Comparison of ENCODE assay signal across 9 cellular contexts in the genomic region with DNA sequence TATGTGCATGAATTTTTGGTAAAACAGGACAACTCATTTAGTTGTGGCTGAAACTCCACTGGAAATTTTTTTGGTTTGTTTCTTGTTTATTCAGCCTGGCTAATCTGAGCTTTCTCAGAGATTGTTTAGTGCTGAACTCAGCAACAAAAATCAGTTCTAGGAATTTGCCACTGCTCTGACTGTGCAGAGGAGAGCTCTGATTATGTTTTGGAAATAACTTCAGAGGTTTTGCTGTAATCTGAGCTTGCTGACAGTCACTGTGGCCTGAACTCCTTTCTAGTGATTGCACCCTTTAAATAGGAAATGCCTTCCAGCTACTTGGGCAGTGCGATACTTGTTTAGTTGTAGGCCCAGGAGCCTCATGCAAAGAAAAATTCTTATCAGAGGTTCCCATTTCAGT.
DNase-seq lines count a peak whose midpoint lies in the region; ATAC-seq and TF ChIP-seq lines count a peak whose summit lies in the region.
"Had no signal": no experiment of that assay in that cellular context is flagged by ENCODE, and none has a peak within 500 bp of the region (broad histone marks: within the 10 kb centered on the region; RNA-seq: fewer than 3 reads in every experiment).

No MANE protein-coding gene starts in this region.

- H3K36me3 Mint-ChIP-seq in activated T-helper 2 cell treated with anti-CD3 and anti-CD28 coated beads, Interferon-gamma antibody, Interleukin-2, Interleukin-4, amounts not matched to agents 10 μg/mL and 5 μg/mL and 100 μg/mL, durations not matched to agents 14 hours and 24 hours and 36 hours (ENCODE audit: low read depth): peaks cover 63% of the 10 kb centered on the region

- H3K27ac Mint-ChIP-seq in activated T-helper 2 cell treated with anti-CD3 and anti-CD28 coated beads, Interferon-gamma antibody, Interleukin-2, Interleukin-4, amounts not matched to agents 10 μg/mL and 5 μg/mL and 100 μg/mL, durations not matched to agents 14 hours and 24 hours and 36 hours: peak overlapping the region; percentile 87

- H3K27me3 Mint-ChIP-seq in activated T-helper 2 cell treated with anti-CD3 and anti-CD28 coated beads, Interferon-gamma antibody, Interleukin-2, Interleukin-4, amounts not matched to agents 10 μg/mL and 5 μg/mL and 100 μg/mL, durations not matched to agents 14 hours and 24 hours and 36 hours (ENCODE audit: low read depth): no peaks in the 10 kb centered on the region

- H3K36me3 ChIP-seq in upper lobe of right lung (peaks cover 62% of the 10 kb centered on the region), tibial artery (peaks cover 11 to 36% (median 29%) of the 10 kb centered on the region in 3 donors)

- H3K27me3 ChIP-seq in upper lobe of right lung (no peaks in the 10 kb centered on the region), tibial artery (no peaks in the 10 kb centered on the region)

- H3K9me3 Mint-ChIP-seq in activated T-helper 2 cell treated with anti-CD3 and anti-CD28 coated beads, Interferon-gamma antibody, Interleukin-2, Interleukin-4, amounts not matched to agents 10 μg/mL and 5 μg/mL and 100 μg/mL, durations not matched to agents 14 hours and 24 hours and 36 hours: peaks cover 19% of the 10 kb centered on the region

- TF ChIP-seq CTCF in upper lobe of right lung (IDR thresholded peaks at IDR 0.05) (no peak), tibial artery (IDR thresholded peaks at IDR 0.05) (no peak)

- intact Hi-C loops in activated T-helper 2 cell treated with anti-CD3 and anti-CD28 coated beads, Interferon-gamma antibody, Interleukin-2, Interleukin-4, amounts not matched to agents 10 μg/mL and 5 μg/mL and 100 μg/mL, durations not matched to agents 14 hours and 24 hours and 36 hours (cut with micrococcal nuclease): loop anchor here (1.0 to 5.0 kb wide), 8 partner anchors 20 to 1994 kb away; partner anchors contain the start of genes C9orf40, CARNMT1, NMRK1 and OSTF1
- intact Hi-C loops in upper lobe of right lung (cut with DNase I) (no loop called here), tibial artery (cut with DNase I; ENCODE audit: low total_unique reads) (no loop called here)

- peaks cover 75% of the 10 kb centered on the region for H3K4me1 Mint-ChIP-seq in activated T-helper 2 cell treated with anti-CD3 and anti-CD28 coated beads, Interferon-gamma antibody, Interleukin-2, Interleukin-4, amounts not matched to agents 10 μg/mL and 5 μg/mL and 100 μg/mL, durations not matched to agents 14 hours and 24 hours and 36 hours (ENCODE audit: low read depth)

- H3K9me3 ChIP-seq in upper lobe of right lung (no peaks in the 10 kb centered on the region), tibial artery (no peaks in the 10 kb centered on the region)

- H3K27ac ChIP-seq in upper lobe of right lung (peak overlapping the region; percentile 49), tibial artery (no peak overlapping the region)

- ATAC-seq in upper lobe of right lung: peak; percentile 43
- no peak for ATAC-seq in HG03159 (IDR thresholded peaks at IDR 0.05; ENCODE audit: unreplicated experiment)

- peaks cover 26% of the 10 kb centered on the region for H3K4me1 ChIP-seq in upper lobe of right lung
- H3K4me1 ChIP-seq in tibial artery: peaks cover 0 to 5% (median 0%) of the 10 kb centered on the region in 4 donors

- peak overlapping the region; percentile 30 for H3K4me3 Mint-ChIP-seq in activated T-helper 2 cell treated with anti-CD3 and anti-CD28 coated beads, Interferon-gamma antibody, Interleukin-2, Interleukin-4, amounts not matched to agents 10 μg/mL and 5 μg/mL and 100 μg/mL, durations not matched to agents 14 hours and 24 hours and 36 hours (ENCODE audit: low read depth)

- H3K4me3 ChIP-seq in upper lobe of right lung (no peak overlapping the region), tibial artery (no peak overlapping the region)

- DNase-seq in stimulated activated CD4-positive, alpha-beta T cell treated with anti-CD3 and anti-CD28 coated beads, Interleukin-1b, Interleukin-23, amount 100 ng/mL, for 48 hours: peak; percentile 10
- no peak for DNase-seq in stimulated activated CD4-positive, alpha-beta T cell treated with anti-CD3 and anti-CD28 coated beads, Interleukin-2, amount 100 ng/mL, for 48 hours
- no peak for DNase-seq in activated T-helper 2 cell treated with anti-CD3 and anti-CD28 coated beads, Interferon-gamma antibody, Interleukin-2, Interleukin-4, amounts not matched to agents 10 μg/mL and 5 μg/mL and 100 μg/mL, durations not matched to agents 14 hours and 24 hours and 36 hours (ENCODE audit: low spot score)
- peak; percentile 13 for DNase-seq in kidney glomerular epithelial cell (lab: John Stamatoyannopoulos, UW)
- DNase-seq in upper lobe of right lung: no peak
- DNase-seq in activated effector memory CD4-positive, alpha-beta T cell treated with anti-CD3 and anti-CD28 coated beads, Interleukin-2, amount 50 U/mL, for 16 hours: no peak
- DNase-seq in tibial artery: no peak
- DNase-seq: SHP77 had no signal

Comparison
In these comparisons a context has a peak if more than half of its experiments do, and no peak if none do; other contexts are left out.
1. DNase-seq: peak in stimulated activated CD4-positive, alpha-beta T cell treated with anti-CD3 and anti-CD28 coated beads, Interleukin-1b, Interleukin-23, amount 100 ng/mL, for 48 hours (single experiment) and kidney glomerular epithelial cell (single experiment); none in stimulated activated CD4-positive, alpha-beta T cell treated with anti-CD3 and anti-CD28 coated beads, Interleukin-2, amount 100 ng/mL, for 48 hours (0 of 2), activated T-helper 2 cell treated with anti-CD3 and anti-CD28 coated beads, Interferon-gamma antibody, Interleukin-2, Interleukin-4, amounts not matched to agents 10 μg/mL and 5 μg/mL and 100 μg/mL, durations not matched to agents 14 hours and 24 hours and 36 hours (single experiment), upper lobe of right lung (single experiment), activated effector memory CD4-positive, alpha-beta T cell treated with anti-CD3 and anti-CD28 coated beads, Interleukin-2, amount 50 U/mL, for 16 hours (single experiment) and tibial artery (0 of 2).